ENCODE assay signal across 32 cellular contexts in genomic region chr5:133510634-133511262, GRCh38.
"Had no signal": no experiment of that assay in that cellular context is flagged by ENCODE, and none has a peak within 500 bp of the region (broad histone marks: within the 10 kb centered on the region; RNA-seq: fewer than 3 reads in every experiment).

No MANE protein-coding gene starts in this region.

- ATAC-seq: activated CD8-positive, alpha-beta memory T cell treated with anti-CD3 and anti-CD28 coated beads, Interleukin-2, amount 10 ng/mL, durations not matched to agents 7 days and 5 days; activated CD8-positive, alpha-beta T cell treated with anti-CD3 and anti-CD28 coated beads for 36 hours; activated naive CD4-positive, alpha-beta T cell treated with anti-CD3 and anti-CD28 coated beads, Interleukin-2, amount 50 U/mL, for 72 hours; activated T-cell treated with anti-CD3 and anti-CD28 coated beads, Interleukin-2, amount 50 U/mL, for 72 hours; left cardiac atrium; left ventricle myocardium superior; pancreas; psoas muscle; stimulated activated naive B cell treated with anti-CD40 and anti-IgM and Interleukin-4, amounts not matched to agents 10 μg/mL and 1 μg/mL and 100 μg/mL, for 72 hours had no signal

- H3K27me3 ChIP-seq: esophagus squamous epithelium, pancreas, tibial nerve had no signal

- H3K9me3 ChIP-seq: esophagus squamous epithelium, pancreas, psoas muscle, stomach, tibial nerve had no signal

- DNase-seq: activated CD4-positive, alpha-beta T cell treated with anti-CD3 and anti-CD28 coated beads, Interleukin-2, amount 10 ng/mL, durations not matched to agents 24 days and 14 days; activated CD4-positive, CD25-positive, alpha-beta regulatory T cell treated with anti-CD3 and anti-CD28 coated beads, Interleukin-2, amount 50 U/mL, for 72 hours; activated CD8-positive, alpha-beta memory T cell treated with anti-CD3 and anti-CD28 coated beads, Interleukin-2, amount 10 ng/mL, durations not matched to agents 7 days and 5 days; activated CD8-positive, alpha-beta T cell treated with anti-CD3 and anti-CD28 coated beads for 36 hours; activated naive CD4-positive, alpha-beta T cell; activated T-cell treated with anti-CD3 and anti-CD28 coated beads for 4 hours; activated T-cell treated with anti-CD3 and anti-CD28 coated beads, Interleukin-2, amount 50 U/mL, for 72 hours; anterior cingulate cortex; effector CD4-positive, alpha-beta T cell; esophagus squamous epithelium; foreskin melanocyte; left cardiac atrium; left ventricle myocardium superior; naive B cell; pancreas; psoas muscle; stimulated activated CD4-positive, alpha-beta T cell treated with anti-CD3 and anti-CD28 coated beads, Interleukin-15, amount 100 ng/mL, for 24 hours; stimulated activated CD4-positive, alpha-beta T cell treated with anti-CD3 and anti-CD28 coated beads, Interleukin-2, amount 100 ng/mL, for 24 hours; stimulated activated naive B cell treated with anti-CD40 and anti-IgM and Interleukin-4, amounts not matched to agents 10 μg/mL and 1 μg/mL and 100 μg/mL, for 72 hours; stomach; T-helper 1 cell had no signal

- FAIRE-seq: bronchial epithelial cell, endometrium, keratinocyte, pancreas, TTC549 had no signal

- H3K27ac ChIP-seq: epithelial cell of prostate, esophagus squamous epithelium, pancreas, psoas muscle, stomach, tibial nerve, VCaP had no signal

- H3K4me3 ChIP-seq: esophagus squamous epithelium, pancreas, psoas muscle, stomach, tibial nerve had no signal

- H3K27ac Mint-ChIP-seq: activated CD4-positive, alpha-beta T cell treated with anti-CD3 and anti-CD28 coated beads, Interleukin-2, amount 10 ng/mL, durations not matched to agents 24 days and 14 days; activated CD8-positive, alpha-beta memory T cell treated with anti-CD3 and anti-CD28 coated beads, Interleukin-2, amount 10 ng/mL, durations not matched to agents 7 days and 5 days; activated CD8-positive, alpha-beta T cell treated with anti-CD3 and anti-CD28 coated beads for 36 hours; activated naive CD4-positive, alpha-beta T cell treated with anti-CD3 and anti-CD28 coated beads, Interleukin-2, amount 50 U/mL, for 72 hours; activated T-cell treated with anti-CD3 and anti-CD28 coated beads, Interleukin-2, amount 50 U/mL, for 72 hours; dendritic cell treated with granulocyte-macrophage colony-stimulating factor and Interleukin-4, amounts not matched to agents 40 ng/mL and 50 ng/mL, for 4 days; stimulated activated naive B cell treated with anti-CD40 and anti-IgM and Interleukin-4, amounts not matched to agents 10 μg/mL and 1 μg/mL and 100 μg/mL, for 72 hours; T-helper 2 cell treated with Interferon-gamma antibody and Interleukin-4, amounts not matched to agents 5 μg/mL and 100 μg/mL, for 36 hours had no signal

- H3K36me3 ChIP-seq: esophagus squamous epithelium, pancreas, stomach, tibial nerve had no signal

- H3K36me3 Mint-ChIP-seq: activated CD8-positive, alpha-beta memory T cell treated with anti-CD3 and anti-CD28 coated beads, Interleukin-2, amount 10 ng/mL, durations not matched to agents 7 days and 5 days; activated naive CD4-positive, alpha-beta T cell treated with anti-CD3 and anti-CD28 coated beads, Interleukin-2, amount 50 U/mL, for 72 hours; stimulated activated naive B cell treated with anti-CD40 and anti-IgM and Interleukin-4, amounts not matched to agents 10 μg/mL and 1 μg/mL and 100 μg/mL, for 72 hours had no signal

- H3K4me3 Mint-ChIP-seq: activated CD4-positive, alpha-beta T cell treated with anti-CD3 and anti-CD28 coated beads, Interleukin-2, amount 10 ng/mL, durations not matched to agents 24 days and 14 days; activated CD8-positive, alpha-beta memory T cell treated with anti-CD3 and anti-CD28 coated beads, Interleukin-2, amount 10 ng/mL, durations not matched to agents 7 days and 5 days; activated CD8-positive, alpha-beta T cell treated with anti-CD3 and anti-CD28 coated beads for 36 hours; activated T-cell treated with anti-CD3 and anti-CD28 coated beads, Interleukin-2, amount 50 U/mL, for 72 hours; central memory CD8-positive, alpha-beta T cell; dendritic cell treated with granulocyte-macrophage colony-stimulating factor and Interleukin-4, amounts not matched to agents 40 ng/mL and 50 ng/mL, for 4 days; naive B cell; stimulated activated naive B cell treated with anti-CD40 and anti-IgM and Interleukin-4, amounts not matched to agents 10 μg/mL and 1 μg/mL and 100 μg/mL, for 72 hours; T-helper 2 cell treated with Interferon-gamma antibody and Interleukin-4, amounts not matched to agents 5 μg/mL and 100 μg/mL, for 36 hours had no signal

- H3K9me3 Mint-ChIP-seq: activated CD4-positive, alpha-beta T cell treated with anti-CD3 and anti-CD28 coated beads, Interleukin-2, amount 10 ng/mL, durations not matched to agents 24 days and 14 days; activated CD8-positive, alpha-beta T cell treated with anti-CD3 and anti-CD28 coated beads for 36 hours; activated naive CD4-positive, alpha-beta T cell treated with anti-CD3 and anti-CD28 coated beads, Interleukin-2, amount 50 U/mL, for 72 hours; activated T-cell treated with anti-CD3 and anti-CD28 coated beads, Interleukin-2, amount 50 U/mL, for 72 hours; central memory CD8-positive, alpha-beta T cell; dendritic cell treated with granulocyte-macrophage colony-stimulating factor and Interleukin-4, amounts not matched to agents 40 ng/mL and 50 ng/mL, for 4 days; naive B cell; stimulated activated naive B cell treated with anti-CD40 and anti-IgM and Interleukin-4, amounts not matched to agents 10 μg/mL and 1 μg/mL and 100 μg/mL, for 72 hours; T-helper 2 cell treated with Interferon-gamma antibody and Interleukin-4, amounts not matched to agents 5 μg/mL and 100 μg/mL, for 36 hours had no signal

- H3K4me1 Mint-ChIP-seq: central memory CD8-positive, alpha-beta T cell; naive B cell had no signal

- H3K4me1 ChIP-seq: esophagus squamous epithelium, pancreas, psoas muscle had no signal
